ENCODE assay signal across 8 cellular contexts in the genomic region with DNA sequence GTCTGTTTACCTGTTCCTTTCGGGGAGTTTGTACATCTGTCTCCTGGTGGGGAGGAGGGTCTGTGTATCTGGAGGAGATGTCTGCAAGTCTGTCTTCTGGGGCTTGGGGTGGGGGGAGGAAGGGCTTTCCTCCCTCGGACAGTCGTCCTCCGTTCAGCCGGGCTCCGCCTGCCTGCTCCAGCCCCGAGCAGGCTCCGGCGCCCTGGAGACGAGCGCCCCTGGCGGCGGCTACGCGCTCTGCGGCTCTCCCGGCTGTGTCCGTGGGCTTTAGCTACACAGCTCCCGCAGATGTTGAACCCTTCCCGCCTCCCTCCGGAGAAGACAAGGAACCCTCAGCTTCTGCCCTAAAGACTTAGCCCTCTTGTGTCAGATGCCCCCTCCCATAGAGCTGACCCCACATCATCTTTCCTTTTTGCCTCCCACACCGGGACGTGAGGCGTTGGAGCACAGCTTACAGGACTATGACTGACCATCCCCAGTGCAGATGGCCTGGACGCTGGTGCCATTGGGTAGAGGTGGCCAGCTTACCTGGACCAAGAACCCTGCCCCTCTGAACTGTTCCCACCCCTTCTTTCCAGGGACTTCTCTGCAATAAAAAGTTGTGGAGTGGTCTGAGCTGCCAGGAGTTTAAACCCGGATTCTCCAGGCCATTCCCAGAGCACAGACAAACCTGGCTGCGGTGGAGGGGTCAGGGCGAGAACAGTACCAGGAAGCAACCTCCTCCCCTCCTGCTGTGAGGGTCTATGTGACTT. TPM values are rescaled to one million over a fixed set of nuclear protein-coding genes. Genes with fewer than 3 reads are reported as not detected.
DNase-seq lines count a peak whose midpoint lies in the region; ATAC-seq and TF ChIP-seq lines count a peak whose summit lies in the region.

No MANE protein-coding gene starts in this region.

- no peaks in the 10 kb centered on the region for H3K27me3 ChIP-seq in parathyroid adenoma (ENCODE audit: control insufficient read depth, insufficient read depth, low read length)

- peaks cover 9% of the 10 kb centered on the region for H3K4me1 Mint-ChIP-seq in activated naive CD4-positive, alpha-beta T cell treated with anti-CD3 and anti-CD28 coated beads, Interleukin-2, amount 10 ng/mL, durations not matched to agents 7 days and 5 days
- peaks cover 22% of the 10 kb centered on the region for H3K4me1 Mint-ChIP-seq in type B pancreatic cell (ENCODE audit: unreplicated experiment)

- no peaks in the 10 kb centered on the region for H3K9me3 Mint-ChIP-seq in activated naive CD4-positive, alpha-beta T cell treated with anti-CD3 and anti-CD28 coated beads, Interleukin-2, amount 10 ng/mL, durations not matched to agents 7 days and 5 days
- no peaks in the 10 kb centered on the region for H3K9me3 Mint-ChIP-seq in type B pancreatic cell

- TF ChIP-seq CTCF in AG09319 (IDR thresholded peaks at IDR 0.05; ENCODE audit: low read depth, low read length) (peak; percentile 97), parathyroid adenoma (IDR thresholded peaks at IDR 0.05) (peak; percentile 99), type B pancreatic cell (conservative IDR thresholded peaks at IDR 0.05) (peak; percentile 99)

- peak overlapping the region; percentile 73 for H3K4me2 ChIP-seq in parathyroid adenoma (ENCODE audit: low read length)

- H3K36me3 Mint-ChIP-seq in activated naive CD4-positive, alpha-beta T cell treated with anti-CD3 and anti-CD28 coated beads, Interleukin-2, amount 10 ng/mL, durations not matched to agents 7 days and 5 days: no peaks in the 10 kb centered on the region
- H3K36me3 Mint-ChIP-seq in type B pancreatic cell: no peaks in the 10 kb centered on the region

- CTCF ChIA-PET in activated naive CD4-positive, alpha-beta T cell treated with anti-CD3 and anti-CD28 coated beads, Interleukin-2, amount 10 ng/mL, durations not matched to agents 7 days and 5 days (lab: Charles Lee): interaction anchor here (0.6 to 7.1 kb wide), 32 partner anchors 8 to 601 kb away, joined by 3 to 89 read pairs (median 4); no protein-coding TSS in a partner anchor

- peak overlapping the region; percentile 62 for H2AFZ ChIP-seq in parathyroid adenoma

- H3K4me1 ChIP-seq in parathyroid adenoma: peaks cover 4% of the 10 kb centered on the region

- H3K27me3 Mint-ChIP-seq in activated naive CD4-positive, alpha-beta T cell treated with anti-CD3 and anti-CD28 coated beads, Interleukin-2, amount 10 ng/mL, durations not matched to agents 7 days and 5 days: peaks cover 78% of the 10 kb centered on the region
- peaks cover 36% of the 10 kb centered on the region for H3K27me3 Mint-ChIP-seq in type B pancreatic cell

- no peak overlapping the region for H3K4me3 Mint-ChIP-seq in activated naive CD4-positive, alpha-beta T cell treated with anti-CD3 and anti-CD28 coated beads, Interleukin-2, amount 10 ng/mL, durations not matched to agents 7 days and 5 days
- H3K4me3 Mint-ChIP-seq in type B pancreatic cell: peak overlapping the region; percentile 82

- intact Hi-C loops in Right ventricle myocardium superior (cut with DNase I): loop anchor here (5.0 kb wide), 1 partner anchor 67 kb away; no protein-coding TSS in a partner anchor

- no peaks in the 10 kb centered on the region for H3K9me3 ChIP-seq in parathyroid adenoma (ENCODE audit: control insufficient read depth, low read length)

- peak overlapping the region; percentile 1 for H3K27ac ChIP-seq in parathyroid adenoma

- in situ Hi-C loops in KBM-7 (cut with MboI; ENCODE audit: low pct_unique_long_range_greater_than_20kb, low sequenced_read_pairs): no loop called here

- H3K36me3 ChIP-seq in parathyroid adenoma (ENCODE audit: control insufficient read depth, insufficient read depth, low read length): no peaks in the 10 kb centered on the region

- ATAC-seq in GM18909 (IDR thresholded peaks at IDR 0.05; ENCODE audit: poor library complexity, unreplicated experiment) (peak; percentile 81), Right ventricle myocardium superior (ENCODE audit: poor library complexity) (peak; percentile 97)

- peak; percentile 46 for DNase-seq in AG09319 (ENCODE audit: extremely low read depth, low read depth)
- DNase-seq in KBM-7: peak; percentile 76
- DNase-seq in SK-N-DZ (ENCODE audit: low spot score): peak; percentile 30
- peak; percentile 80 for DNase-seq in activated naive CD4-positive, alpha-beta T cell treated with anti-CD3 and anti-CD28 coated beads, Interleukin-2, amount 10 ng/mL, durations not matched to agents 7 days and 5 days
- peak; percentile 83 for DNase-seq in Right ventricle myocardium superior
- peak; percentile 89 for DNase-seq in type B pancreatic cell (ENCODE audit: extremely low spot score, unreplicated experiment)

- H3K79me2 ChIP-seq in parathyroid adenoma: no peaks in the 10 kb centered on the region

- H3K9ac ChIP-seq in parathyroid adenoma: no peak overlapping the region

- H3K27ac Mint-ChIP-seq in activated naive CD4-positive, alpha-beta T cell treated with anti-CD3 and anti-CD28 coated beads, Interleukin-2, amount 10 ng/mL, durations not matched to agents 7 days and 5 days: no peak overlapping the region
- H3K27ac Mint-ChIP-seq in type B pancreatic cell: peak overlapping the region; percentile 91

- H3K4me3 ChIP-seq in parathyroid adenoma (ENCODE audit: low read depth, low read length): peak overlapping the region; percentile 54

RNA-seq across cellular contexts. Expression of a gene that starts 4.7 kb away (rescaled TPM):
- not detected in 2 replicates for polyA plus RNA-seq in SK-N-DZ (2014; cell fraction: cytosol; rRNA removed)
- not detected in 2 replicates for polyA plus RNA-seq in SK-N-DZ (2014; cell fraction: nucleus; rRNA removed)
- total RNA-seq in Right ventricle myocardium superior (not detected), type B pancreatic cell (ENCODE audit: low replicate concordance) (0.14 TPM in 1 of 2 replicates, not detected in the other)

RNA-seq across cellular contexts. Expression of a gene that starts 12.2 kb away (rescaled TPM):
- not detected in 2 replicates for polyA plus RNA-seq in SK-N-DZ (2014; cell fraction: cytosol; rRNA removed)
- not detected in 2 replicates for polyA plus RNA-seq in SK-N-DZ (2014; cell fraction: nucleus; rRNA removed)
- total RNA-seq in Right ventricle myocardium superior (not detected), type B pancreatic cell (ENCODE audit: low replicate concordance) (0.31 TPM in 2 replicates)

RNA-seq across cellular contexts. Expression of a gene that starts 42.1 kb away (rescaled TPM):
- not detected in 2 replicates for polyA plus RNA-seq in SK-N-DZ (2014; cell fraction: cytosol; rRNA removed)
- polyA plus RNA-seq in SK-N-DZ (2014; cell fraction: nucleus; rRNA removed): not detected in 2 replicates
- total RNA-seq in Right ventricle myocardium superior (not detected), type B pancreatic cell (ENCODE audit: low replicate concordance) (not detected in 2 replicates)

RNA-seq across cellular contexts. Expression of a gene that starts 46.1 kb away (rescaled TPM):
- polyA plus RNA-seq in SK-N-DZ (2014; cell fraction: cytosol; rRNA removed): not detected in 2 replicates
- not detected in 2 replicates for polyA plus RNA-seq in SK-N-DZ (2014; cell fraction: nucleus; rRNA removed)
- total RNA-seq in Right ventricle myocardium superior: 0.59 TPM
- total RNA-seq in type B pancreatic cell (ENCODE audit: low replicate concordance): 125 and 293 TPM in 2 replicates

Comparison
In these comparisons a context has a peak if more than half of its experiments do, and no peak if none do; other contexts are left out.
1. Peak in every context shown above with its lines: DNase-seq, ATAC-seq, H3K4me3 ChIP-seq and H3K27ac ChIP-seq.
2. DNase-seq: peak in every context shown above with its lines; median percentile 89 in type B pancreatic cell; 83 in Right ventricle myocardium superior; 80 in activated naive CD4-positive, alpha-beta T cell treated with anti-CD3 and anti-CD28 coated beads, Interleukin-2, amount 10 ng/mL, durations not matched to agents 7 days and 5 days; 76 in KBM-7; 46 in AG09319; 30 in SK-N-DZ.